15 cellular contexts compared by ENCODE assay signal in genomic region chr3:122987726-122988319, GRCh38. TPM values are rescaled to one million over a fixed set of nuclear protein-coding genes. Genes with fewer than 3 reads are reported as not detected.
DNase-seq lines count a peak whose midpoint lies in the region; TF ChIP-seq lines count a peak whose summit lies in the region.
"Had no signal": no experiment of that assay in that cellular context is flagged by ENCODE, and none has a peak within 500 bp of the region (broad histone marks: within the 10 kb centered on the region; RNA-seq: fewer than 3 reads in every experiment).

No MANE protein-coding gene starts in this region.

- peak overlapping the region; percentile 80 for H3K27ac ChIP-seq in HUES48 (ENCODE audit: low read depth, low read length)
- no peak overlapping the region for H3K27ac ChIP-seq in neural progenitor cell
- H3K27ac ChIP-seq: SK-N-MC had no signal

- no peak overlapping the region for H2AFZ ChIP-seq in neural progenitor cell (replicated peaks)

- peaks cover 95% of the 10 kb centered on the region for H3K4me1 Mint-ChIP-seq in neural progenitor cell

- DNase-seq in RPMI8226 (peak; percentile 59), glomerular visceral epithelial cell (ENCODE audit: extremely low spot score) (peak; percentile 16), neural progenitor cell (ENCODE audit: low spot score) (no peak), ACHN (no peak), H4 (ENCODE audit: low spot score) (no peak)
- DNase-seq in activated CD4-positive, alpha-beta T cell treated with anti-CD3 and anti-CD28 coated beads for 48 hours, result no peak
- DNase-seq: GOT3, Karpas-422, NCI-H187 treated with DMSO at 0.1 percent for 48 hours, NCI-H774, Right ventricle myocardium superior had no signal

- H3K79me2 ChIP-seq in neural progenitor cell (ENCODE audit: low read depth), result no peaks in the 10 kb centered on the region

- H3K27ac Mint-ChIP-seq in neural progenitor cell, result peak overlapping the region; percentile 99

- H3K36me3 Mint-ChIP-seq in neural progenitor cell, result peaks cover 7% of the 10 kb centered on the region

- no peaks in the 10 kb centered on the region for H3K27me3 Mint-ChIP-seq in neural progenitor cell (ENCODE audit: insufficient read depth, low read depth)

- H3K9me3 Mint-ChIP-seq in neural progenitor cell, result peaks cover 2% of the 10 kb centered on the region

- H3K27me3 ChIP-seq in HUES48 (ENCODE audit: control insufficient read depth, insufficient read depth, low read length) (no peaks in the 10 kb centered on the region), neural progenitor cell (no peaks in the 10 kb centered on the region)

- H3K4me3 ChIP-seq in HUES48 (ENCODE audit: low read depth, low read length) (no peak overlapping the region), neural progenitor cell (no peak overlapping the region)
- H3K4me3 ChIP-seq: MG63, SK-N-MC had no signal

- H3F3A ChIP-seq in neural progenitor cell (ENCODE audit: low read depth), result peaks cover 53% of the 10 kb centered on the region

- H3K36me3 ChIP-seq in HUES48 (ENCODE audit: control insufficient read depth, insufficient read depth, low read length) (no peaks in the 10 kb centered on the region), neural progenitor cell (no peaks in the 10 kb centered on the region)
- H3K36me3 ChIP-seq: MG63 had no signal

- H3K4me2 ChIP-seq in neural progenitor cell, result peak overlapping the region; percentile 70

- H3K4me1 ChIP-seq in HUES48 (ENCODE audit: control insufficient read depth, insufficient read depth, low read length) (peaks cover 62% of the 10 kb centered on the region), neural progenitor cell (peaks cover 67% of the 10 kb centered on the region)

- peaks cover 14% of the 10 kb centered on the region for H4K20me1 ChIP-seq in neural progenitor cell (ENCODE audit: low read depth)

- no peak overlapping the region for H3K9ac ChIP-seq in HUES48 (ENCODE audit: low read depth, low read length)
- no peak overlapping the region for H3K9ac ChIP-seq in neural progenitor cell

- H3K9me3 ChIP-seq in HUES48 (ENCODE audit: control insufficient read depth, insufficient read depth, low read length) (no peaks in the 10 kb centered on the region), neural progenitor cell (ENCODE audit: low read depth) (no peaks in the 10 kb centered on the region)
- H3K9me3 ChIP-seq: MG63 had no signal

- peak overlapping the region; percentile 72 for H3K4me3 Mint-ChIP-seq in neural progenitor cell

- in situ Hi-C loops in ACHN (cut with HindIII; ENCODE audit: low pct_ligation_motif_present, low pct_unique_long_range_greater_than_20kb, low sequenced_read_pairs), result no loop called here

- TF ChIP-seq CTCF in neural progenitor cell (IDR thresholded peaks at IDR 0.05), result no peak

RNA-seq across cellular contexts. Expression of gene SEMA5B, which starts 39.7 kb away (rescaled TPM):
- 10.1 and 25.6 TPM in 2 replicates for total RNA-seq in neural progenitor cell (ENCODE audit: low replicate concordance)
- not detected in 2 replicates for total RNA-seq in H4 (2014; rRNA removed; shearing (Covaris generic))
- total RNA-seq: T-helper 1 cell treated with Interleukin-12 subunit alpha and Interleukin-12 subunit beta and Interleukin-4 antibody, amounts not matched to agents 30 ng/mL and 1 ng/mL, for 36 hours had no signal

Comparison
In these comparisons a context has a peak if more than half of its experiments do, and no peak if none do; other contexts are left out.
1. DNase-seq: peak in RPMI8226 (single experiment) and glomerular visceral epithelial cell (single experiment); none in neural progenitor cell (single experiment), ACHN (single experiment), activated CD4-positive, alpha-beta T cell treated with anti-CD3 and anti-CD28 coated beads for 48 hours (single experiment) and H4 (single experiment).
2. RNA of gene SEMA5B, which starts 39.7 kb away (total RNA-seq): 10.1 to 25.6 TPM in neural progenitor cell; not detected in H4; every median in the first group is over 10 times any median in the second.